In the genomic region with DNA sequence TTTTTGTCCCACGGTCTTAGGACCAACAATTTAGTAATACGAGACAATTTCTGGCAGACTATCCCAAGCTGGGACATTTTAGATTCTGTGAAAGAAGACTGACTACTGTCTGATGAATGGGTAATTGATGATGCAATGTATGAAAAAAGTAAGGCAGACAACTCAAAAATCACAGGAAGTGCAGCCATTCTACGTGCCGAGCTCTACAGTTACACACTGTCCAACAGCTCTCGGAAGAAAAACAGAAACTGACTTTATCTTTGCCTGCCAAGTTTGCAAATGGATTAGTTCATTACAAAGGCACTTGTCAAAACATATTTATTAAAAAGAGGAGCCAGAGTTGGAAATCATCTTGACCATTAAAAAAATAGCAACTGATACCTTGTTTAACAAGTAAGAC, we compare ENCODE assay signal across 9 cellular contexts. TPM values are rescaled to one million over a fixed set of nuclear protein-coding genes. Genes with fewer than 3 reads are reported as not detected.
DNase-seq lines count a peak whose midpoint lies in the region; ATAC-seq and TF ChIP-seq lines count a peak whose summit lies in the region.
"Had no signal": no experiment of that assay in that cellular context is flagged by ENCODE, and none has a peak within 500 bp of the region (broad histone marks: within the 10 kb centered on the region; RNA-seq: fewer than 3 reads in every experiment).

No MANE protein-coding gene starts in this region.

- H3K27me3 ChIP-seq in adipocyte (replicated peaks; ENCODE audit: control insufficient read depth, insufficient read depth, low read length) = no peaks in the 10 kb centered on the region
- no peaks in the 10 kb centered on the region for H3K27me3 ChIP-seq in gastrocnemius medialis
- H3K27me3 ChIP-seq in effector memory CD4-positive, alpha-beta T cell (replicated peaks; ENCODE audit: control insufficient read depth, insufficient read depth, low read length, poor library complexity, severe bottlenecking) = no peaks in the 10 kb centered on the region

- no peaks in the 10 kb centered on the region for H3K9me3 ChIP-seq in adipocyte (ENCODE audit: control insufficient read depth, low read length)
- H3K9me3 ChIP-seq in gastrocnemius medialis = no peaks in the 10 kb centered on the region
- no peaks in the 10 kb centered on the region for H3K9me3 ChIP-seq in effector memory CD4-positive, alpha-beta T cell (ENCODE audit: control insufficient read depth, low read length)

- ATAC-seq in gastrocnemius medialis (peak in 1 of 2 donors; percentile 13), GM21529 (IDR thresholded peaks at IDR 0.05; ENCODE audit: unreplicated experiment) (no peak)

- peak overlapping the region; percentile 31 to 66 (median 46) for H3K27ac ChIP-seq in gastrocnemius medialis
- no peak overlapping the region for H3K27ac ChIP-seq in effector memory CD4-positive, alpha-beta T cell (ENCODE audit: insufficient read depth, low read length, poor library complexity, severe bottlenecking)

- H3K36me3 ChIP-seq in adipocyte (ENCODE audit: control insufficient read depth, insufficient read depth, low read length, severe bottlenecking) (no peaks in the 10 kb centered on the region), gastrocnemius medialis (no peaks in the 10 kb centered on the region)
- no peaks in the 10 kb centered on the region for H3K36me3 ChIP-seq in effector memory CD4-positive, alpha-beta T cell (ENCODE audit: control insufficient read depth, insufficient read depth, low read length)

- H3K4me3 ChIP-seq in adipocyte (ENCODE audit: low read length) (peak overlapping the region; percentile 68), gastrocnemius medialis (no peak overlapping the region)
- H3K4me3 ChIP-seq in effector memory CD4-positive, alpha-beta T cell (ENCODE audit: insufficient read depth, low read depth, low read length, poor library complexity, severe bottlenecking) = no peak overlapping the region

- intact Hi-C loops in gastrocnemius medialis (cut with DNase I; ENCODE audit: low total_unique reads) = no loop called here

- H3K4me1 ChIP-seq in adipocyte (ENCODE audit: control insufficient read depth, insufficient read depth, low read length) (peaks cover 18% of the 10 kb centered on the region), gastrocnemius medialis (peaks cover 3 to 11% of the 10 kb centered on the region in 2 donors)
- H3K4me1 ChIP-seq in effector memory CD4-positive, alpha-beta T cell (ENCODE audit: control insufficient read depth, insufficient read depth, low read length, poor library complexity, severe bottlenecking) = no peaks in the 10 kb centered on the region

- DNase-seq in KBM-7 = peak; percentile 47
- DNase-seq in adipocyte (ENCODE audit: low read depth) = peak; percentile 16
- peak; percentile 29 for DNase-seq in foreskin melanocyte
- peak; percentile 20 to 32 for DNase-seq in gastrocnemius medialis
- no peak for DNase-seq in NCI-H2171 (lab: John Stamatoyannopoulos, UW)
- no peak for DNase-seq in effector memory CD4-positive, alpha-beta T cell
- no peak for DNase-seq in T-helper 9 cell
- DNase-seq: activated CD4-positive, alpha-beta memory T cell treated with anti-CD3 and anti-CD28 coated beads, Interleukin-2, amount 10 ng/mL, durations not matched to agents 7 days and 5 days had no signal

- no peak for TF ChIP-seq CTCF in gastrocnemius medialis (IDR thresholded peaks at IDR 0.05 in 4 of 5, conservative IDR thresholded peaks at IDR 0.05 in 1 of 5)

- TF ChIP-seq POLR2A in gastrocnemius medialis (IDR thresholded peaks at IDR 0.05) = peak in 1 of 2 donors; percentile 40

- in situ Hi-C loops in KBM-7 (cut with MboI; ENCODE audit: low pct_unique_long_range_greater_than_20kb, low sequenced_read_pairs) = no loop called here
- in situ Hi-C loops in gastrocnemius medialis (cut with MboI; ENCODE audit: low sequenced_read_pairs in 4 of 4) = no loop called here

- H3K9ac ChIP-seq in adipocyte (ENCODE audit: low read length) = peak overlapping the region; percentile 28

RNA-seq across cellular contexts. Expression of gene ZBTB8B, which starts 31.3 kb away (rescaled TPM):
- not detected for total RNA-seq in gastrocnemius medialis
- total RNA-seq: activated CD4-positive, alpha-beta memory T cell treated with anti-CD3 and anti-CD28 coated beads, Interleukin-2, amount 10 ng/mL, durations not matched to agents 7 days and 5 days had no signal

RNA-seq across cellular contexts. Expression of gene ZBTB8A, which starts 43.1 kb away (rescaled TPM):
- 1 to 10 TPM; 2.5 to 5.2 (median 3.9) TPM for total RNA-seq in gastrocnemius medialis

Comparison
In these comparisons a context has a peak if more than half of its experiments do, and no peak if none do; other contexts are left out.
1. DNase-seq: peak in KBM-7 (single experiment), adipocyte (single experiment), foreskin melanocyte (single experiment) and gastrocnemius medialis (2 of 2); none in NCI-H2171 (single experiment), effector memory CD4-positive, alpha-beta T cell (0 of 3) and T-helper 9 cell (single experiment).